In genomic region chr7:96312502-96312901, GRCh38 we compare ENCODE assay signal across 19 cellular contexts.
"Had no signal": no experiment of that assay in that cellular context is flagged by ENCODE, and none has a peak within 500 bp of the region (broad histone marks: within the 10 kb centered on the region; RNA-seq: fewer than 3 reads in every experiment).

No MANE protein-coding gene starts in this region.

- H3K27me3 ChIP-seq: body of pancreas, cardiac muscle cell, right lobe of liver, vagina had no signal

- H3K27ac ChIP-seq: body of pancreas, cardiac muscle cell, parathyroid adenoma, vagina, VCaP had no signal

- H3K36me3 ChIP-seq: cardiac muscle cell, right lobe of liver, vagina had no signal

- ATAC-seq: naive thymus-derived CD8-positive, alpha-beta T cell had no signal

- H3K9me3 ChIP-seq: body of pancreas, right lobe of liver, vagina had no signal

- H3K4me3 ChIP-seq: body of pancreas, cardiac muscle cell, vagina had no signal

- DNase-seq: activated CD4-positive, alpha-beta T cell treated with anti-CD3 and anti-CD28 coated beads for 48 hours; activated CD4-positive, alpha-beta T cell treated with anti-CD3 and anti-CD28 coated beads, Interleukin-2, amount 50 U/mL, for 48 hours; activated CD8-positive, alpha-beta memory T cell treated with anti-CD3 and anti-CD28 coated beads for 24 hours; activated effector memory CD4-positive, alpha-beta T cell treated with Interleukin-2 at 50 U/mL for 16 hours; activated naive CD4-positive, alpha-beta T cell treated with Interleukin-2 at 50 U/mL for 16 hours; aorta; endodermal cell; kidney glomerular epithelial cell; naive thymus-derived CD8-positive, alpha-beta T cell; stimulated activated CD4-positive, alpha-beta T cell treated with anti-CD3 and anti-CD28 coated beads, Interleukin-2, amount 100 ng/mL, for 48 hours; stimulated activated naive CD4-positive, alpha-beta T cell treated with Interleukin-2 at 50 U/mL for 16 hours; SW 1271; T-helper 9 cell had no signal
